In the genomic region with DNA sequence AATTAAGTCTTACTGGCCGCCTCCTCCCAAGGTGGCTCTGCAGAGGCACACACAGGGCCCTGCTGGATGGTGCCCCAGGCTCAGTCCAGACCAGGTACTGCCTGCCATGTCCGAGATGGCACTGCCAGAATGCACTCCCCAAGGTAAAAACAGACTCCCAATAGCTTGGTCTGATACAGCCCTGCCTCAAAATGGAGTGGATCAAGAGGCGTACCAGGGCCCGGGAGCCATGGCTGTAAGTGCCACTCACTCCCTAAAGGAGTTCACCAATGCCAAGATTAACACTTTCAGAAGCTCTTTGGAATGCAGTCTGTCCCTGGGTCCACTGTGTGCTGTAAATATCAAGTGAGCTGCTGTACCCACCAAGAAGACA, we compare ENCODE assay signal across 8 cellular contexts. TPM values are rescaled to one million over a fixed set of nuclear protein-coding genes. Genes with fewer than 3 reads are reported as not detected.
DNase-seq lines count a peak whose midpoint lies in the region; ATAC-seq and TF ChIP-seq lines count a peak whose summit lies in the region.

No MANE protein-coding gene starts in this region.

- intact Hi-C loops in heart left ventricle (cut with DNase I): loop anchor here (1.0 to 5.0 kb wide), 4 partner anchors 31 to 37 kb away; no protein-coding TSS in a partner anchor

- DNase-seq in WTC11 (ENCODE audit: low spot score) (no peak), heart left ventricle (no peak), HT-29 (ENCODE audit: low spot score) (no peak), NCI-H187 (lab: John Stamatoyannopoulos, UW) (no peak)

- no peaks in the 10 kb centered on the region for H3K36me3 Mint-ChIP-seq in WTC11

- H3K9me3 ChIP-seq in heart left ventricle (peaks cover 0 to 4% (median 0%) of the 10 kb centered on the region in 12 donors), skeletal muscle satellite cell (replicated peaks; ENCODE audit: low read length) (no peaks in the 10 kb centered on the region)

- H3K4me3 ChIP-seq in heart left ventricle (peak overlapping the region in 11 of 12 donors; percentile 53 to 87 (median 67)), skeletal muscle satellite cell (ENCODE audit: low read length) (peak overlapping the region; percentile 77)

- 67 to 94% (median 81%) methylated on average over 3 to 4 of the region's 4 CpGs for WGBS in heart left ventricle, 4 donors

- H3K27ac ChIP-seq in heart left ventricle: peak overlapping the region; percentile 68 to 95 (median 88)

- H3K27me3 ChIP-seq in heart left ventricle (no peaks in the 10 kb centered on the region), skeletal muscle satellite cell (ENCODE audit: control insufficient read depth, insufficient read depth, low read length) (peaks cover 3% of the 10 kb centered on the region)

- TF ChIP-seq POLR2A in heart left ventricle (IDR thresholded peaks at IDR 0.05): no peak

- H3K27ac Mint-ChIP-seq in WTC11: no peak overlapping the region

- peaks cover 32% of the 10 kb centered on the region for H3K4me1 Mint-ChIP-seq in WTC11

- peaks cover 18% of the 10 kb centered on the region for H3K27me3 Mint-ChIP-seq in WTC11 (ENCODE audit: low read depth)

- POLR2A ChIA-PET in WTC11 (lab: Charles Lee): interaction anchor here (0.6 to 4.0 kb wide), 3 partner anchors 13 to 1624 kb away, joined by 3 to 29 read pairs (median 7); no protein-coding TSS in a partner anchor

- peak overlapping the region; percentile 67 for H3K4me3 Mint-ChIP-seq in WTC11

- TF ChIP-seq CTCF in WTC11 (IDR thresholded peaks at IDR 0.05) (no peak), heart left ventricle (IDR thresholded peaks at IDR 0.05) (no peak)

- peaks cover 13% of the 10 kb centered on the region for H3K9me3 Mint-ChIP-seq in WTC11

- H3K4me1 ChIP-seq in heart left ventricle (peaks cover 6 to 52% (median 46%) of the 10 kb centered on the region in 12 donors), skeletal muscle satellite cell (ENCODE audit: control insufficient read depth, insufficient read depth, low read length) (peaks cover 35% of the 10 kb centered on the region)

- peak overlapping the region; percentile 97 for H3K4me2 ChIP-seq in skeletal muscle satellite cell (ENCODE audit: low read length)

- ATAC-seq in GM18867 (IDR thresholded peaks at IDR 0.05; ENCODE audit: unreplicated experiment) (peak; percentile 4), WTC11 (no peak), heart left ventricle (no peak), HG02884 (IDR thresholded peaks at IDR 0.05; ENCODE audit: unreplicated experiment) (no peak), HG03442 (IDR thresholded peaks at IDR 0.05; ENCODE audit: unreplicated experiment) (no peak)

- peak overlapping the region; percentile 77 for H3K9ac ChIP-seq in skeletal muscle satellite cell (ENCODE audit: low read depth, low read length)

- CTCF ChIA-PET in WTC11 (lab: Charles Lee): interaction anchor here (0.6 to 10.2 kb wide), 36 partner anchors 9 to 454 kb away, joined by 3 to 464 read pairs (median 6); a partner anchor contains a TSS

- H3K36me3 ChIP-seq in heart left ventricle: no peaks in the 10 kb centered on the region
- no peaks in the 10 kb centered on the region for H3K36me3 ChIP-seq in skeletal muscle satellite cell (ENCODE audit: insufficient read depth, low read length)

TF ChIP-seq in WTC11, 78 proteins besides CTCF, POLR2A, EP300 and RAD21:
- TF ChIP-seq ZBTB21 (CRISPR knock-in tag; IDR thresholded peaks at IDR 0.05; ENCODE audit: borderline replicate concordance): no peak
- TF ChIP-seq, protein P1, sequence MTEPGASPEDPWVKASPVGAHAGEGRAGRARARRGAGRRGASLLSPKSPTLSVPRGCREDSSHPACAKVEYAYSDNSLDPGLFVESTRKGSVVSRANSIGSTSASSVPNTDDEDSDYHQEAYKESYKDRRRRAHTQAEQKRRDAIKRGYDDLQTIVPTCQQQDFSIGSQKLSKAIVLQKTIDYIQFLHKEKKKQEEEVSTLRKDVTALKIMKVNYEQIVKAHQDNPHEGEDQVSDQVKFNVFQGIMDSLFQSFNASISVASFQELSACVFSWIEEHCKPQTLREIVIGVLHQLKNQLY (CRISPR knock-in tag; IDR thresholded peaks at IDR 0.05): no peak
- no peak for TF ChIP-seq NFYB (CRISPR knock-in tag; conservative IDR thresholded peaks at IDR 0.05; ENCODE audit: low read depth)
- TF ChIP-seq TEAD1 (CRISPR knock-in tag; IDR thresholded peaks at IDR 0.05): no peak
- TF ChIP-seq MYBL2 (CRISPR knock-in tag; IDR thresholded peaks at IDR 0.05): no peak
- no peak for TF ChIP-seq JUN (CRISPR knock-in tag; IDR thresholded peaks at IDR 0.05)
- TF ChIP-seq, protein P2, sequence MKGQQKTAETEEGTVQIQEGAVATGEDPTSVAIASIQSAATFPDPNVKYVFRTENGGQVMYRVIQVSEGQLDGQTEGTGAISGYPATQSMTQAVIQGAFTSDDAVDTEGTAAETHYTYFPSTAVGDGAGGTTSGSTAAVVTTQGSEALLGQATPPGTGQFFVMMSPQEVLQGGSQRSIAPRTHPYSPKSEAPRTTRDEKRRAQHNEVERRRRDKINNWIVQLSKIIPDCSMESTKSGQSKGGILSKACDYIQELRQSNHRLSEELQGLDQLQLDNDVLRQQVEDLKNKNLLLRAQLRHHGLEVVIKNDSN (CRISPR knock-in tag; IDR thresholded peaks at IDR 0.05): no peak
- TF ChIP-seq ZNF671 (CRISPR knock-in tag; IDR thresholded peaks at IDR 0.05): no peak
- TF ChIP-seq, protein P3, sequence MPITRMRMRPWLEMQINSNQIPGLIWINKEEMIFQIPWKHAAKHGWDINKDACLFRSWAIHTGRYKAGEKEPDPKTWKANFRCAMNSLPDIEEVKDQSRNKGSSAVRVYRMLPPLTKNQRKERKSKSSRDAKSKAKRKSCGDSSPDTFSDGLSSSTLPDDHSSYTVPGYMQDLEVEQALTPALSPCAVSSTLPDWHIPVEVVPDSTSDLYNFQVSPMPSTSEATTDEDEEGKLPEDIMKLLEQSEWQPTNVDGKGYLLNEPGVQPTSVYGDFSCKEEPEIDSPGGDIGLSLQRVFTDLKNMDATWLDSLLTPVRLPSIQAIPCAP (CRISPR knock-in tag; IDR thresholded peaks at IDR 0.05): no peak
- no peak for TF ChIP-seq ZNF317 (CRISPR knock-in tag; IDR thresholded peaks at IDR 0.05; ENCODE audit: borderline replicate concordance, low read depth)
- TF ChIP-seq ESRRA (CRISPR knock-in tag; IDR thresholded peaks at IDR 0.05; ENCODE audit: borderline replicate concordance): no peak
- no peak for TF ChIP-seq ZNF396 (CRISPR knock-in tag; IDR thresholded peaks at IDR 0.05; ENCODE audit: borderline replicate concordance)
- TF ChIP-seq, protein P4, sequence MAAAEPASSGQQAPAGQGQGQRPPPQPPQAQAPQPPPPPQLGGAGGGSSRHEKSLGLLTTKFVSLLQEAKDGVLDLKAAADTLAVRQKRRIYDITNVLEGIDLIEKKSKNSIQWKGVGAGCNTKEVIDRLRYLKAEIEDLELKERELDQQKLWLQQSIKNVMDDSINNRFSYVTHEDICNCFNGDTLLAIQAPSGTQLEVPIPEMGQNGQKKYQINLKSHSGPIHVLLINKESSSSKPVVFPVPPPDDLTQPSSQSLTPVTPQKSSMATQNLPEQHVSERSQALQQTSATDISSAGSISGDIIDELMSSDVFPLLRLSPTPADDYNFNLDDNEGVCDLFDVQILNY (CRISPR knock-in tag; IDR thresholded peaks at IDR 0.05): no peak
- no peak for TF ChIP-seq TP53 (CRISPR knock-in tag; IDR thresholded peaks at IDR 0.05)
- TF ChIP-seq KAT7 (CRISPR knock-in tag; IDR thresholded peaks at IDR 0.05; ENCODE audit: borderline replicate concordance): no peak
- TF ChIP-seq NFE2L1 (CRISPR knock-in tag; IDR thresholded peaks at IDR 0.05): no peak
- TF ChIP-seq, protein P5, sequence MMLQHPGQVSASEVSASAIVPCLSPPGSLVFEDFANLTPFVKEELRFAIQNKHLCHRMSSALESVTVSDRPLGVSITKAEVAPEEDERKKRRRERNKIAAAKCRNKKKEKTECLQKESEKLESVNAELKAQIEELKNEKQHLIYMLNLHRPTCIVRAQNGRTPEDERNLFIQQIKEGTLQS (CRISPR knock-in tag; conservative IDR thresholded peaks at IDR 0.05): no peak
- TF ChIP-seq, protein P6, sequence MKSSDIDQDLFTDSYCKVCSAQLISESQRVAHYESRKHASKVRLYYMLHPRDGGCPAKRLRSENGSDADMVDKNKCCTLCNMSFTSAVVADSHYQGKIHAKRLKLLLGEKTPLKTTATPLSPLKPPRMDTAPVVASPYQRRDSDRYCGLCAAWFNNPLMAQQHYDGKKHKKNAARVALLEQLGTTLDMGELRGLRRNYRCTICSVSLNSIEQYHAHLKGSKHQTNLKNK (CRISPR knock-in tag; IDR thresholded peaks at IDR 0.05): no peak

RNA-seq across cellular contexts. Expression of a gene that starts 0.6 kb away (rescaled TPM):
- 38.5 to 54.9 TPM (median 42.5 TPM) in 3 replicates for total RNA-seq in WTC11 (2021)
- 100 to 1,000 TPM; 241 to 340 (median 300) TPM for total RNA-seq in heart left ventricle
- 100 to 1,000 TPM in 1 of 2 donors, 10 to 100 TPM in 1; 83.5 to 306 TPM for polyA plus RNA-seq in heart left ventricle
- 19.9 and 29.2 TPM in 2 replicates for total RNA-seq in skeletal muscle satellite cell (2012; rRNA removed)
- 105 and 108 TPM in 2 replicates for total RNA-seq in HT-29 (2014; rRNA removed; shearing (Covaris generic))
